28 cellular contexts compared by ENCODE assay signal in the genomic region with DNA sequence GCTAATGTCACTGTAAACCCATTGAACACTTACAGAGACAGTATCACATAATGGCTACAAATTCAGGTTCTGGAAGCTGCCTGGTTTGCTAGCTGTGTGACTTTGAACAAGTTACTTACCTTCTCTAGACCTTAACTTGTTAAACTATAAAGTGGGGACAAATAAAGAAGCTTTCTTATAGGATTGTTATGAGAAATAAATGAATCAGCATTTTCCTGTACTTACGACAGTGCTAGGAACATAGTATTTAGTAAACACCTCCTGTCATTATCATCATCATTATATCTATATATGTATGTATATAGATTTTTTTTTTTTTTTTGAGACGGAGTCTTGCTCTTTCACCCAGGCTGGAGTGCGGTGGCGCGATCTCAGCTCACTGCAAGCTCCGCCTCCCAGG.
"Had no signal": no experiment of that assay in that cellular context is flagged by ENCODE, and none has a peak within 500 bp of the region (broad histone marks: within the 10 kb centered on the region; RNA-seq: fewer than 3 reads in every experiment).

No MANE protein-coding gene starts in this region.

- FAIRE-seq: RCC 7860 had no signal

- H3K4me3 Mint-ChIP-seq: T-cell had no signal

- H3K4me2 ChIP-seq: PC-9 had no signal

- H3K27ac Mint-ChIP-seq: T-cell had no signal

- ATAC-seq: Panc1, Right ventricle myocardium inferior, SK-N-SH treated with all-trans-retinoic acid at 6 μM for 48 hours, T-cell had no signal

- H3K4me1 ChIP-seq: SJCRH30 had no signal

- H3K27me3 Mint-ChIP-seq: T-cell had no signal

- H3K4me3 ChIP-seq: MG63, PC-9, SJCRH30, SK-N-MC had no signal

- H3K9me3 ChIP-seq: MG63, SJCRH30 had no signal

- H3K27ac ChIP-seq: PC-9, RWPE1, SJCRH30, SK-N-MC had no signal

- DNase-seq: Kasumi-1, MG63, NCI-H1048, NCI-H1105, NCI-H1417 treated with DMSO at 0.1 percent for 48 hours, NCI-H1436 treated with DMSO at 0.1 percent for 48 hours, NCI-H1694 treated with DMSO at 0.1 percent for 48 hours, NCI-H187 treated with DMSO at 0.1 percent for 48 hours, NCI-H2029, NCI-H2081, NCI-H2171 treated with DMSO at 0.1 percent for 48 hours, NCI-H2227 treated with DMSO at 0.1 percent for 48 hours, NCI-H345, NCI-H446, NCI-H524 treated with DMSO at 0.1 percent for 48 hours, NCI-H526 treated with DMSO at 0.1 percent for 48 hours, NCI-H774, PC-9, SHP77, SIG-M5, SJCRH30, T-cell had no signal
